21 cellular contexts compared by ENCODE assay signal in the genomic region with DNA sequence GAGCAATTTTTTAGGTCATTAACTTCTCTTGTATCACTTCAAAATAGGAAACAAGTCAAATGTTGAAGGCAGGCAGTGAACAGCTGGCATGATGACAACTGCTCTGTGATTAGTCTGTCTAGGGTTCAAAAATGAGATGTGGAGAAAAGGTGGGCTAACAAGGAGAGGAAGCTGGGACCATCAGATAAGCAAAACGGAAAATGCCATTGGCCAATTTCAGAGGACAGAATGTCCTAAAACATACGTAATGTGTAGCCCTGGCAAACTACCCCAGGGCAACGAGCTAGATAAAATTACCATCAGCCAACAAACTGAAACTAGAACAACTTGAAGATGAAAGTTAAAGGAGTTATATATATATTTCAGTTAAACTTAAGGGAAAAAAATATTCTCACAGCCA.
DNase-seq lines count a peak whose midpoint lies in the region; ATAC-seq and TF ChIP-seq lines count a peak whose summit lies in the region.
"Had no signal": no experiment of that assay in that cellular context is flagged by ENCODE, and none has a peak within 500 bp of the region (broad histone marks: within the 10 kb centered on the region; RNA-seq: fewer than 3 reads in every experiment).

No MANE protein-coding gene starts in this region.

- no peaks in the 10 kb centered on the region for H3K27me3 Mint-ChIP-seq in nephron progenitor cell (ENCODE audit: low read depth, poor library complexity)
- H3K27me3 Mint-ChIP-seq: activated CD4-positive, alpha-beta memory T cell treated with anti-CD3 and anti-CD28 coated beads for 36 hours; activated naive CD8-positive, alpha-beta T cell treated with anti-CD3 and anti-CD28 coated beads for 36 hours; CD4-positive, alpha-beta memory T cell had no signal

- H3K9me3 ChIP-seq in endocrine pancreas (ENCODE audit: control insufficient read depth, low read length) = no peaks in the 10 kb centered on the region
- H3K9me3 ChIP-seq: left lung, MG63, ovary had no signal

- no peaks in the 10 kb centered on the region for H3K36me3 ChIP-seq in endocrine pancreas (ENCODE audit: control insufficient read depth, insufficient read depth, low read length)
- H3K36me3 ChIP-seq: cardiac muscle cell, left lung, MG63, ovary had no signal

- H3K9ac ChIP-seq in endocrine pancreas (ENCODE audit: control insufficient read depth, insufficient read depth, low read length) = no peak overlapping the region

- peak overlapping the region; percentile 14 for H3K27ac Mint-ChIP-seq in nephron progenitor cell
- H3K27ac Mint-ChIP-seq: activated CD4-positive, alpha-beta memory T cell treated with anti-CD3 and anti-CD28 coated beads for 36 hours; activated naive CD8-positive, alpha-beta T cell treated with anti-CD3 and anti-CD28 coated beads for 36 hours; activated T-cell treated with anti-CD3 and anti-CD28 coated beads, Interleukin-2, amount 50 U/mL, for 72 hours had no signal

- no peaks in the 10 kb centered on the region for H3K27me3 ChIP-seq in endocrine pancreas (ENCODE audit: control insufficient read depth, insufficient read depth, low read length)
- H3K27me3 ChIP-seq: cardiac muscle cell, foreskin keratinocyte, left lung, MG63, ovary had no signal

- intact Hi-C loops in Right ventricle myocardium superior (cut with DNase I) = no loop called here
- intact Hi-C loops in cardiac septum (cut with DNase I) = no loop called here

- no peak overlapping the region for H3K4me3 Mint-ChIP-seq in nephron progenitor cell
- H3K4me3 Mint-ChIP-seq: activated CD4-positive, alpha-beta memory T cell treated with anti-CD3 and anti-CD28 coated beads for 36 hours; activated naive CD8-positive, alpha-beta T cell treated with anti-CD3 and anti-CD28 coated beads for 36 hours; activated T-cell treated with anti-CD3 and anti-CD28 coated beads, Interleukin-2, amount 50 U/mL, for 72 hours; CD4-positive, alpha-beta memory T cell had no signal

- no peaks in the 10 kb centered on the region for H3K4me1 ChIP-seq in endocrine pancreas (ENCODE audit: control insufficient read depth, insufficient read depth, low read length)
- H3K4me1 ChIP-seq: foreskin keratinocyte had no signal

- H3K4me3 ChIP-seq in endocrine pancreas (ENCODE audit: control insufficient read depth, insufficient read depth, low read length) = peak overlapping the region; percentile 30
- H3K4me3 ChIP-seq: cardiac muscle cell, left lung, MG63, ovary, smooth muscle cell had no signal

- H3K9me3 Mint-ChIP-seq in nephron progenitor cell = peaks cover under 1% of the 10 kb centered on the region
- H3K9me3 Mint-ChIP-seq: activated CD4-positive, alpha-beta memory T cell treated with anti-CD3 and anti-CD28 coated beads for 36 hours; activated naive CD8-positive, alpha-beta T cell treated with anti-CD3 and anti-CD28 coated beads for 36 hours; activated T-cell treated with anti-CD3 and anti-CD28 coated beads, Interleukin-2, amount 50 U/mL, for 72 hours had no signal

- DNase-seq in Right ventricle myocardium superior = no peak
- no peak for DNase-seq in cardiac septum (ENCODE audit: low spot score)
- DNase-seq in nephron progenitor cell = no peak
- DNase-seq in effector CD8-positive, alpha-beta T cell (lab: John Stamatoyannopoulos, UW) = no peak
- no peak for DNase-seq in ecto neural progenitor cell (ENCODE audit: low spot score)
- DNase-seq in stimulated activated CD4-positive, alpha-beta T cell treated with anti-CD3 and anti-CD28 coated beads, Interleukin-4, amount 100 ng/mL, for 24 hours = no peak
- no peak for DNase-seq in NCI-H2029 (lab: John Stamatoyannopoulos, UW)
- DNase-seq: ACHN; activated CD4-positive, alpha-beta memory T cell treated with anti-CD3 and anti-CD28 coated beads for 36 hours; activated naive CD8-positive, alpha-beta T cell treated with anti-CD3 and anti-CD28 coated beads for 36 hours; activated T-cell treated with anti-CD3 and anti-CD28 coated beads, Interleukin-2, amount 50 U/mL, for 72 hours; CD4-positive, alpha-beta memory T cell; DND-41; foreskin keratinocyte; left lung; MG63; ovary had no signal

- peaks cover 13% of the 10 kb centered on the region for H3K36me3 Mint-ChIP-seq in nephron progenitor cell (ENCODE audit: low read depth)
- H3K36me3 Mint-ChIP-seq: activated CD4-positive, alpha-beta memory T cell treated with anti-CD3 and anti-CD28 coated beads for 36 hours had no signal

- TF ChIP-seq CTCF in nephron progenitor cell (IDR thresholded peaks at IDR 0.05) = no peak

- ATAC-seq in Right ventricle myocardium superior (ENCODE audit: poor library complexity) = peak; percentile 30
- ATAC-seq: activated T-cell treated with anti-CD3 and anti-CD28 coated beads, Interleukin-2, amount 50 U/mL, for 72 hours; foreskin keratinocyte; HepG2; left lung had no signal

- peaks cover 18% of the 10 kb centered on the region for H3K4me1 Mint-ChIP-seq in nephron progenitor cell
- H3K4me1 Mint-ChIP-seq: activated naive CD8-positive, alpha-beta T cell treated with anti-CD3 and anti-CD28 coated beads for 36 hours had no signal
